8 cellular contexts compared by ENCODE assay signal in the genomic region with DNA sequence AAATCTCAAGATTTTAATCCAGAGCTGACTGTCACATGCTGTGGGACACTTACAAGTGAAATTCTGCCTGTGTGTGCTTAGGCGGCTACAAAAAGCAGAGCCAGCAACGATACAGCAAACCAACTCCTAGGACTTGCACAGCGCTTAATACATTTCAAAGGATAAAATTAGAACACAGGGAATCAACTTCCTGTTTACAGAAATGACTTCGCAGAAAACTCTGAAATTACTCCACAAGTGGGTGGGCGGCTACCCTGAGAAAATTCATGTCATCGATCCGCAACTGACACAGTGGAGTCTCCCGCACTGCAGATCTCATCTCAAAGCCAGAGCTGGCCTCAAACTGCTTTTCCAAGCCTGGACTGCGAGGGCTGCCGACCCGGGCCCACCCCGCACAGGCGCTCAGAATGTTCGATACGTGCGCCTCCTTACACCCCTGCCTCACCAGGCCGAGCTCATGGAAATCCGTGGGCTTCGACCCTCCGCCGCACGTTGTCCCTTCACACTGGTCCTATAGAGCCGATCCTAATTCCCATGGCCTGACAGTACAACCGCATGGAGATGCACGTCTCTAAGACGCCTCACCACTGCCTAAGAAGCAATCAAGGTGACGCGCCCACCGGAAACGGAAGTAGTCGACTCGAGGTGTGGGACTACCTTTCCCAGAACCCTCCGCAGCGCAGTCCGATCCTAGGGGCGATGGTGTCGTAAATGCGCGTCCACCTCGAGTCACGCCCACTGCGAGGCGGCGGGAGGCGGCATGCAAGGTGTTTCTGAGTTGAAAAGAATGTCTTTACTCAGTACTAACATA. TPM values are rescaled to one million over a fixed set of nuclear protein-coding genes. Genes with fewer than 3 reads are reported as not detected.
A peak's percentile ranks its signal among the peaks of the same experiment; 100 is the strongest.
DNase-seq lines count a peak whose midpoint lies in the region; ATAC-seq and TF ChIP-seq lines count a peak whose summit lies in the region.

A gene (minus strand): TSS at position 609 of the 811 bp plus-strand sequence. CDS start 5,625 bp downstream, outside the sequence.

- TF ChIP-seq CTCF in dorsolateral prefrontal cortex (IDR thresholded peaks at IDR 0.05 in 54 of 56, conservative IDR thresholded peaks at IDR 0.05 in 2 of 56; ENCODE audit: low read depth in 1 of 56, partially characterized antibody in 56 of 56), result no peak

- intact Hi-C loops in dorsolateral prefrontal cortex (cut with DNase I), result no loop called here

- peak; percentile 91 for DNase-seq in DMS79 (lab: John Stamatoyannopoulos, UW)
- peak; percentile 89 to 95 for DNase-seq in NCI-H2081 (lab: John Stamatoyannopoulos, UW)
- DNase-seq in activated CD4-positive, alpha-beta T cell treated with anti-CD3 and anti-CD28 coated beads, Interleukin-2, amount 50 U/mL, for 4 hours, result peak; percentile 47 to 48
- DNase-seq in dorsolateral prefrontal cortex, result peak; percentile 26 to 89 (median 80)
- DNase-seq in left lobe of liver (ENCODE audit: low spot score), result peak; percentile 79
- peak; percentile 32 to 73 (median 48) for DNase-seq in stimulated activated CD4-positive, alpha-beta T cell treated with anti-CD3 and anti-CD28 coated beads, Interleukin-1b, Interleukin-23, amount 100 ng/mL, for 24 hours (ENCODE audit: low read depth in 4 of 4, low spot score in 1 of 4)

- ATAC-seq in left lobe of liver, result peak; percentile 94
- no peak for ATAC-seq in GM21515 (IDR thresholded peaks at IDR 0.05; ENCODE audit: unreplicated experiment)
- no peak for ATAC-seq in HG02571 (IDR thresholded peaks at IDR 0.05; ENCODE audit: unreplicated experiment)

- peak within 1 kb of the TSS in 1 of 59 donors; percentile 43 for H3K27ac ChIP-seq in dorsolateral prefrontal cortex

- H3K27me3 ChIP-seq in dorsolateral prefrontal cortex, result peaks cover 0 to 19% (median 0%) of the 10 kb centered on the region in 45 donors

- H3K4me3 ChIP-seq in dorsolateral prefrontal cortex, result peak within 1 kb of the TSS; percentile 19 to 78 (median 60)

RNA-seq across cellular contexts. Expression of the gene that starts here (rescaled TPM):
- 10 to 100 TPM in 14 of 120 experiments, 1 to 10 TPM in 106; 2.4 to 14.4 (median 6.5) TPM for total RNA-seq in dorsolateral prefrontal cortex
- total RNA-seq in left lobe of liver, result 1.2 TPM
